30 cellular contexts compared by ENCODE assay signal in genomic region chr4:164514765-164515164, GRCh38.
"Had no signal": no experiment of that assay in that cellular context is flagged by ENCODE, and none has a peak within 500 bp of the region (broad histone marks: within the 10 kb centered on the region; RNA-seq: fewer than 3 reads in every experiment).

No MANE protein-coding gene starts in this region.

- H3K27ac ChIP-seq: neural progenitor cell, ovary, parathyroid adenoma, psoas muscle, right lobe of liver, sigmoid colon, suprapubic skin, testis, tibial artery, transverse colon, upper lobe of right lung, uterus had no signal

- H3K27ac Mint-ChIP-seq: naive thymus-derived CD8-positive, alpha-beta T cell; natural killer cell treated with Interleukin-12 subunit alpha and Interleukin-12 subunit beta and Interleukin-15 and Interleukin-18, amount 100 ng/mL, for 72 hours; nephron progenitor cell; neural progenitor cell; progenitor cell of endocrine pancreas; stimulated activated memory B cell treated with anti-CD40 and anti-IgM and Interleukin-4, amounts not matched to agents 10 μg/mL and 1 μg/mL and 100 μg/mL, for 72 hours; stimulated activated naive CD8-positive, alpha-beta T cell treated with anti-CD3 and anti-CD28 coated beads, Interleukin-15, amount 100 ng/mL, for 72 hours; type B pancreatic cell had no signal

- DNase-seq: naive thymus-derived CD8-positive, alpha-beta T cell; nephron progenitor cell; occipital lobe; ovary; posterior cingulate gyrus; psoas muscle; right cardiac atrium; right lobe of liver; sigmoid colon; small intestine; stimulated activated CD4-positive, alpha-beta T cell treated with anti-CD3 and anti-CD28 coated beads, Interleukin-15, amount 100 ng/mL, for 24 hours; stimulated activated CD4-positive, alpha-beta T cell treated with anti-CD3 and anti-CD28 coated beads, Interleukin-2, amount 100 ng/mL, for 24 hours; stimulated activated CD4-positive, alpha-beta T cell treated with anti-CD3 and anti-CD28 coated beads, Interleukin-2, amount 100 ng/mL, for 48 hours; stimulated activated CD4-positive, alpha-beta T cell treated with anti-CD3 and anti-CD28 coated beads, Interleukin-4, amount 100 ng/mL, for 24 hours; stimulated activated naive CD4-positive, alpha-beta T cell; stimulated activated naive CD8-positive, alpha-beta T cell treated with anti-CD3 and anti-CD28 coated beads, Interleukin-15, amount 100 ng/mL, for 72 hours; stimulated activated naive CD8-positive, alpha-beta T cell treated with anti-CD3 and anti-CD28 coated beads, Interleukin-15, Interleukin-2, amounts not matched to agents 100 U/mL and 50 U/mL, for 24 hours; substantia nigra; testis; tibial artery; transverse colon; upper lobe of right lung; uterus had no signal

- ATAC-seq: naive thymus-derived CD8-positive, alpha-beta T cell; natural killer cell treated with Interleukin-12 subunit alpha and Interleukin-12 subunit beta and Interleukin-15 and Interleukin-18, amount 100 ng/mL, for 72 hours; psoas muscle; right cardiac atrium; right lobe of liver; stimulated activated memory B cell treated with anti-CD40 and anti-IgM and Interleukin-4, amounts not matched to agents 10 μg/mL and 1 μg/mL and 100 μg/mL, for 72 hours; stimulated activated naive CD8-positive, alpha-beta T cell treated with anti-CD3 and anti-CD28 coated beads, Interleukin-15, amount 100 ng/mL, for 72 hours; stimulated activated naive CD8-positive, alpha-beta T cell treated with anti-CD3 and anti-CD28 coated beads, Interleukin-15, Interleukin-2, amounts not matched to agents 100 U/mL and 50 U/mL, for 24 hours; upper lobe of right lung had no signal

- H3K36me3 Mint-ChIP-seq: naive thymus-derived CD8-positive, alpha-beta T cell; natural killer cell treated with Interleukin-12 subunit alpha and Interleukin-12 subunit beta and Interleukin-15 and Interleukin-18, amount 100 ng/mL, for 72 hours; neural progenitor cell; stimulated activated memory B cell treated with anti-CD40 and anti-IgM and Interleukin-4, amounts not matched to agents 10 μg/mL and 1 μg/mL and 100 μg/mL, for 72 hours; type B pancreatic cell had no signal

- H3K4me3 ChIP-seq: neural progenitor cell, ovary, psoas muscle, right lobe of liver, sigmoid colon, suprapubic skin, testis, tibial artery, transverse colon, upper lobe of right lung, uterus had no signal

- H2AFZ ChIP-seq: neural progenitor cell, parathyroid adenoma had no signal

- H3K27me3 Mint-ChIP-seq: naive thymus-derived CD8-positive, alpha-beta T cell; natural killer cell treated with Interleukin-12 subunit alpha and Interleukin-12 subunit beta and Interleukin-15 and Interleukin-18, amount 100 ng/mL, for 72 hours; progenitor cell of endocrine pancreas; stimulated activated memory B cell treated with anti-CD40 and anti-IgM and Interleukin-4, amounts not matched to agents 10 μg/mL and 1 μg/mL and 100 μg/mL, for 72 hours; stimulated activated naive CD8-positive, alpha-beta T cell treated with anti-CD3 and anti-CD28 coated beads, Interleukin-15, amount 100 ng/mL, for 72 hours; type B pancreatic cell had no signal

- H3K9me3 Mint-ChIP-seq: nephron progenitor cell had no signal

- H3K4me1 ChIP-seq: neural progenitor cell, parathyroid adenoma, psoas muscle, right lobe of liver, sigmoid colon, suprapubic skin, testis, tibial artery, transverse colon, upper lobe of right lung, uterus had no signal

- H3K79me2 ChIP-seq: parathyroid adenoma had no signal

- H3K4me2 ChIP-seq: neural progenitor cell had no signal

- H3K9ac ChIP-seq: neural progenitor cell, parathyroid adenoma had no signal

- H3K4me3 Mint-ChIP-seq: naive thymus-derived CD8-positive, alpha-beta T cell; natural killer cell treated with Interleukin-12 subunit alpha and Interleukin-12 subunit beta and Interleukin-15 and Interleukin-18, amount 100 ng/mL, for 72 hours; nephron progenitor cell; neural progenitor cell; stimulated activated memory B cell treated with anti-CD40 and anti-IgM and Interleukin-4, amounts not matched to agents 10 μg/mL and 1 μg/mL and 100 μg/mL, for 72 hours; stimulated activated naive CD8-positive, alpha-beta T cell treated with anti-CD3 and anti-CD28 coated beads, Interleukin-15, amount 100 ng/mL, for 72 hours; type B pancreatic cell had no signal

- H3K36me3 ChIP-seq: neural progenitor cell, ovary, right lobe of liver, sigmoid colon, suprapubic skin, tibial artery, transverse colon, upper lobe of right lung, uterus had no signal

- H3K27me3 ChIP-seq: neural progenitor cell, ovary, right lobe of liver, sigmoid colon, suprapubic skin, testis, tibial artery, transverse colon, upper lobe of right lung, uterus had no signal

- H3K4me1 Mint-ChIP-seq: nephron progenitor cell; neural progenitor cell; stimulated activated memory B cell treated with anti-CD40 and anti-IgM and Interleukin-4, amounts not matched to agents 10 μg/mL and 1 μg/mL and 100 μg/mL, for 72 hours; stimulated activated naive CD8-positive, alpha-beta T cell treated with anti-CD3 and anti-CD28 coated beads, Interleukin-15, amount 100 ng/mL, for 72 hours had no signal

- H3K9me3 ChIP-seq: ovary, psoas muscle, right lobe of liver, suprapubic skin, testis, tibial artery, transverse colon, upper lobe of right lung, uterus had no signal
